13 cellular contexts compared by ENCODE assay signal in genomic region chr5:149283611-149284480, GRCh38. TPM values are rescaled to one million over a fixed set of nuclear protein-coding genes. Genes with fewer than 3 reads are reported as not detected.
A peak's percentile ranks its signal among the peaks of the same experiment; 100 is the strongest.
DNase-seq lines count a peak whose midpoint lies in the region; ATAC-seq and TF ChIP-seq lines count a peak whose summit lies in the region.
"Had no signal": no experiment of that assay in that cellular context is flagged by ENCODE, and none has a peak within 500 bp of the region (broad histone marks: within the 10 kb centered on the region; RNA-seq: fewer than 3 reads in every experiment).

No MANE protein-coding gene starts in this region.

- H3K4me3 ChIP-seq in fibroblast of mammary gland (ENCODE audit: control insufficient read depth, low read depth, low read length): no peak overlapping the region
- peak overlapping the region; percentile 56 to 64 (median 61) for H3K4me3 ChIP-seq in skeletal muscle tissue (ENCODE audit: low read length in 3 of 3)
- H3K4me3 ChIP-seq: coronary artery, K562 had no signal

- peaks cover 0 to 2% (median 0%) of the 10 kb centered on the region in 3 donors for H3K36me3 ChIP-seq in skeletal muscle tissue (ENCODE audit: control insufficient read depth in 3 of 3, insufficient read depth in 3 of 3, low read length in 3 of 3)

- H3K27ac ChIP-seq in skeletal muscle tissue (ENCODE audit: low read depth, low read length): peak overlapping the region; percentile 78

- H3K9ac ChIP-seq in skeletal muscle tissue (ENCODE audit: low read depth in 1 of 3, low read length in 3 of 3): peak overlapping the region; percentile 39 to 70 (median 67)

- no peak for TF ChIP-seq CTCF in fibroblast of mammary gland (conservative IDR thresholded peaks at IDR 0.05; ENCODE audit: control insufficient read depth, insufficient read depth, low read depth, low read length)

- peak; percentile 10 for DNase-seq in NCI-H1436 (lab: John Stamatoyannopoulos, UW)
- no peak for DNase-seq in NCI-H1436 treated with DMSO at 0.1 percent for 48 hours (lab: John Stamatoyannopoulos, UW)
- DNase-seq in NCI-H2196 (lab: John Stamatoyannopoulos, UW; ENCODE audit: unreplicated experiment): peak; percentile 62
- peak; percentile 49 for DNase-seq in fibroblast of mammary gland (ENCODE audit: low read depth)
- DNase-seq in UCSD-AML1 (lab: John Stamatoyannopoulos, UW; ENCODE audit: unreplicated experiment): no peak
- no peak for DNase-seq in pons (ENCODE audit: low spot score)
- DNase-seq: activated CD8-positive, alpha-beta memory T cell treated with anti-CD3 and anti-CD28 coated beads for 24 hours; DND-41; glutamatergic neuron had no signal

- H3K27me3 ChIP-seq in skeletal muscle tissue (ENCODE audit: control insufficient read depth in 3 of 3, insufficient read depth in 3 of 3, low read length in 3 of 3): no peaks in the 10 kb centered on the region

- peaks cover 67 to 82% (median 79%) of the 10 kb centered on the region in 3 donors for H3K4me1 ChIP-seq in skeletal muscle tissue (ENCODE audit: control insufficient read depth in 3 of 3, insufficient read depth in 3 of 3, low read length in 3 of 3)

- no peaks in the 10 kb centered on the region for H3K9me3 ChIP-seq in skeletal muscle tissue (ENCODE audit: control insufficient read depth in 3 of 3, low read length in 3 of 3)

- ATAC-seq in HG03108 (IDR thresholded peaks at IDR 0.05; ENCODE audit: unreplicated experiment): no peak
- ATAC-seq: K562 had no signal

RNA-seq across cellular contexts. Expression of gene AFAP1L1, which starts 12.2 kb away (rescaled TPM):
- 75.7 TPM for total RNA-seq in skeletal muscle tissue

Comparison
In these comparisons a context has a peak if more than half of its experiments do, and no peak if none do; other contexts are left out.
1. DNase-seq: peak in NCI-H1436 (single experiment), NCI-H2196 (single experiment) and fibroblast of mammary gland (single experiment); none in NCI-H1436 treated with DMSO at 0.1 percent for 48 hours (single experiment), UCSD-AML1 (single experiment) and pons (single experiment).